Comparison of ENCODE assay signal across 8 cellular contexts in the genomic region with DNA sequence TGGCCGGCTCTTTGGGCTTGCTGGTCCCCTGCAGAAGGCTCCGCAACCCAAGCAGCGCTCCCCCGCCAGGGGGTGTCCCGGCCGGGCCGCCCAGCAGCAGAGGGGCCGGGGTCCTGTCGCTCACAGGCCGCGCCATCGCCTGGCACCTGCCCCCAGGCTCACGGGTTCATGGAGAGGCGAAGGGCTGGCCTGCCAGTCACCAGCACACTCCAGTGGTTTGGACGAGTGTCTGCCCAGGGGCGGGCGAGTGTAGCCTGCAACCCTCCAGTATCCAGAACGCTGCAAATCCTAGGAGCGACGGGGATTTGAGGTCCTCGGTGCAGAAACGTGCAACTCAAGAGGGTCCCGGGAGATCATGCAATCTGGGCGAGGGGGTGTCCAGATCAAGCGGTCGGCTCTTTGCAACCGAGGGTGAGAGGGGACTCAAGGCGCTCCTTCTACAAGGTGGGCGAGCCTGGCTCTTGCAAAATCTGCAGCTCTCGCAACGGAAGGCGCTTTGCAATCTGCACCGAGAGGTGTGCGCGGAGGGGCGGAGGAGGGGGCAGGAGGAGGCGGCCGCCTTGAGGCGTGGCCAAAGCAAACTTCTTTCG. TPM values are rescaled to one million over a fixed set of nuclear protein-coding genes. Genes with fewer than 3 reads are reported as not detected.
DNase-seq lines count a peak whose midpoint lies in the region; ATAC-seq and TF ChIP-seq lines count a peak whose summit lies in the region.

A gene with protein sequence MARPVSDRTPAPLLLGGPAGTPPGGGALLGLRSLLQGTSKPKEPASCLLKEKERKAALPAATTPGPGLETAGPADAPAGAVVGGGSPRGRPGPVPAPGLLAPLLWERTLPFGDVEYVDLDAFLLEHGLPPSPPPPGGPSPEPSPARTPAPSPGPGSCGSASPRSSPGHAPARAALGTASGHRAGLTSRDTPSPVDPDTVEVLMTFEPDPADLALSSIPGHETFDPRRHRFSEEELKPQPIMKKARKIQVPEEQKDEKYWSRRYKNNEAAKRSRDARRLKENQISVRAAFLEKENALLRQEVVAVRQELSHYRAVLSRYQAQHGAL (minus strand): TSS at position 521 of the 590 bp plus-strand sequence. CDS start 385 bp downstream, at position 136.

- no peak for DNase-seq in AG04450 (ENCODE audit: low read depth, low spot score)
- DNase-seq in NCI-H748 treated with DMSO at 0.1 percent for 48 hours (lab: John Stamatoyannopoulos, UW): peak; percentile 61
- no peak for DNase-seq in cardiac fibroblast (ENCODE audit: low read depth in 2 of 2)
- DNase-seq in lower lobe of right lung: peak; percentile 80
- DNase-seq in type B pancreatic cell (ENCODE audit: extremely low spot score, unreplicated experiment): no peak
- no peak for DNase-seq in central memory CD4-positive, alpha-beta T cell

- H3K9me3 ChIP-seq in AG04450 (ENCODE audit: control insufficient read depth, insufficient read depth, low read length) (peaks cover 5% of the 10 kb centered on the region; the same call in 1 of the 2 replicates), lower lobe of right lung (no peaks in the 10 kb centered on the region)

- peak within 1 kb of the TSS; percentile 96 for H3K27ac Mint-ChIP-seq in type B pancreatic cell

- ATAC-seq in GM18505 (IDR thresholded peaks at IDR 0.05; ENCODE audit: unreplicated experiment): peak; percentile 0
- ATAC-seq in lower lobe of right lung: peak; percentile 8 to 11
- no peak for ATAC-seq in HG02938 (IDR thresholded peaks at IDR 0.05; ENCODE audit: unreplicated experiment)

- peak; percentile 44 for TF ChIP-seq POLR2A in GM18505 (IDR thresholded peaks at IDR 0.05; ENCODE audit: borderline replicate concordance, extremely low read depth, insufficient read depth, insufficient read length)

- peaks cover 52% of the 10 kb centered on the region for H3K4me1 ChIP-seq in lower lobe of right lung

- peaks cover 18% of the 10 kb centered on the region for H3K36me3 ChIP-seq in lower lobe of right lung

- intact Hi-C loops in lower lobe of right lung (cut with DNase I): no loop called here

- H3K36me3 Mint-ChIP-seq in type B pancreatic cell: peaks cover 15% of the 10 kb centered on the region

- no peaks in the 10 kb centered on the region for H3K27me3 ChIP-seq in AG04450 (ENCODE audit: control insufficient read depth, insufficient read depth, low read length)
- H3K27me3 ChIP-seq in lower lobe of right lung (ENCODE audit: low read depth): no peaks in the 10 kb centered on the region

- H3K27ac ChIP-seq in AG04450 (ENCODE audit: low read depth, low read length) (peak within 1 kb of the TSS; percentile 74), lower lobe of right lung (peak within 1 kb of the TSS; percentile 96)

- H3K9me3 Mint-ChIP-seq in type B pancreatic cell: no peaks in the 10 kb centered on the region

- peaks cover 19% of the 10 kb centered on the region for H3K4me1 Mint-ChIP-seq in type B pancreatic cell (ENCODE audit: unreplicated experiment)

- CTCF ChIA-PET in AG04450 (lab: Charles Lee): no interaction called here

- peak; percentile 14 for TF ChIP-seq CTCF in AG04450 (IDR thresholded peaks at IDR 0.05; ENCODE audit: low read depth, low read length)
- TF ChIP-seq CTCF in cardiac fibroblast (IDR thresholded peaks at IDR 0.05; ENCODE audit: low read depth, low read length): peak; percentile 6
- TF ChIP-seq CTCF in lower lobe of right lung (IDR thresholded peaks at IDR 0.05): peak; percentile 24
- no peak for TF ChIP-seq CTCF in type B pancreatic cell (conservative IDR thresholded peaks at IDR 0.05)

- H3K4me3 ChIP-seq in AG04450 (ENCODE audit: low read depth, low read length) (peak within 1 kb of the TSS; percentile 66), cardiac fibroblast (replicated peaks in 1 of 2; ENCODE audit: low read depth in 2 of 2, low read length in 2 of 2) (peak within 1 kb of the TSS; percentile 56 to 69), lower lobe of right lung (peak within 1 kb of the TSS; percentile 84)

- POLR2A ChIA-PET in AG04450 (lab: Yijun Ruan, JAX): interaction anchor here (0.6 to 1.3 kb wide), 4 partner anchors 9 to 891 kb away, joined by 3 to 7 read pairs (median 4); a partner anchor contains a TSS

- no peaks in the 10 kb centered on the region for H3K27me3 Mint-ChIP-seq in type B pancreatic cell

- H3K4me3 Mint-ChIP-seq in type B pancreatic cell: peak within 1 kb of the TSS; percentile 91

RNA-seq across cellular contexts. Expression of the gene that starts here (rescaled TPM):
- polyA plus RNA-seq in AG04450 (2011; rRNA removed): 3.4 and 4.0 TPM in 2 replicates
- polyA minus RNA-seq in AG04450 (2011; rRNA and poly(A)+ RNA removed): 3.9 and 4.5 TPM in 2 replicates
- total RNA-seq in lower lobe of right lung (17.7 TPM), type B pancreatic cell (ENCODE audit: low replicate concordance) (24.5 and 31.5 TPM in 2 replicates)

Comparison
In these comparisons a context has a peak if more than half of its experiments do, and no peak if none do; other contexts are left out.
1. DNase-seq: peak in NCI-H748 treated with DMSO at 0.1 percent for 48 hours (single experiment) and lower lobe of right lung (single experiment); none in AG04450 (single experiment), cardiac fibroblast (0 of 2), type B pancreatic cell (single experiment) and central memory CD4-positive, alpha-beta T cell (single experiment).
2. Peak in every context shown above with its lines, with median percentiles within 50 percentile points of each other: H3K4me3 ChIP-seq.